Comparison of ENCODE assay signal across 8 cellular contexts in the genomic region with DNA sequence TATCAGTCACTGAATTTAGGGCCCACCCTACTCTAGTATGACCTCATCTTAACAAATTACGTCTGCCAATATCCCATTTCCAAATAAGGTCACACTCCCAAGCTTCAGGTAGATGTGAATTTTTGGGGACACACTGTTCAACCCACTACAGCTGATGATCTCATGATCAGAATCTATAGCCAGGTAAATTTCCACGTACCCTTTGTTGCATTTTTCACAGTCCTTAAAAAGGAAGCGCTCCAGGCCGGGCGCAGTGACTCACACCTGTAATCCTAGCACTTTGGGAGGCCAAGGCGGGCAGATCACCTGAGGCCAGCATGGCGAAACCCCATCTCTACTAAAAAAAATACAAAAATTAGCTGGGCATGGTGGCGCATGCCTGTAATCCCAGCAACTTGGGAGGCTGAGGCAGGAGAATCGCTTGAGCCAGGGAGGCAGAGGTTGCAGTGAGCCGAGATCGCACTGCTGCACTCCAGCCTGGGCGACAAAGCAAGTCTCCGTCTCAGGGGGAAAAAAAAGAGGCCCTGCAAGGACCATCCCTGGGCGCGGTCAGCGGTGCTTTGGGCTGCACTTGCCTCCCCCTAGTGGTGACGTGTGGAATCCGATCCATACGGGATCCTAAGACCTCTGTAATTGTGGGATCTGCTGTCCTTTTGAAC. TPM values are rescaled to one million over a fixed set of nuclear protein-coding genes. Genes with fewer than 3 reads are reported as not detected.
DNase-seq lines count a peak whose midpoint lies in the region; ATAC-seq, FAIRE-seq and TF ChIP-seq lines count a peak whose summit lies in the region.
"Not testable (repeated sequence)": the region's sequence is repeated elsewhere in the genome, so short reads cannot be mapped to it uniquely, and the experiment has no call there.

No MANE protein-coding gene starts in this region.

- H3K27me3 Mint-ChIP-seq in activated T-cell treated with anti-CD3 and anti-CD28 coated beads, Interleukin-2, amount 50 U/mL, for 4 hours (ENCODE audit: low read depth) = not testable (repeated sequence)

- peaks cover 23% of the 10 kb centered on the region for H3K4me1 ChIP-seq in effector memory CD4-positive, alpha-beta T cell (ENCODE audit: control insufficient read depth, insufficient read depth, low read length, poor library complexity, severe bottlenecking)

- H3K27ac ChIP-seq in effector memory CD4-positive, alpha-beta T cell (ENCODE audit: insufficient read depth, low read length, poor library complexity, severe bottlenecking) = not testable (repeated sequence)

- DNase-seq in AG04449 (ENCODE audit: low read depth, low spot score); kidney epithelial cell (ENCODE audit: low read depth): not testable (repeated sequence)
- DNase-seq in GM18507 (ENCODE audit: extremely low spot score, insufficient read length, low read depth) = peak; percentile 49
- peak; percentile 32 for DNase-seq in NCI-H146 treated with DMSO at 0.1 percent for 48 hours (lab: John Stamatoyannopoulos, UW; ENCODE audit: unreplicated experiment)
- DNase-seq in SK-MEL-5 (ENCODE audit: low read depth, low spot score) = peak; percentile 85
- DNase-seq in activated T-cell treated with anti-CD3 and anti-CD28 coated beads, Interleukin-2, amount 50 U/mL, for 4 hours = peak; percentile 55
- DNase-seq in effector memory CD4-positive, alpha-beta T cell = peak; percentile 27 to 46 (median 27)
- DNase-seq in sciatic nerve (ENCODE audit: low spot score) = peak; percentile 84

- CTCF ChIA-PET in AG04449 (lab: Yijun Ruan, JAX) = interaction anchor here (1.0 to 3.5 kb wide), 14 partner anchors 10 to 224 kb away, joined by 3 to 60 read pairs (median 5); no protein-coding TSS in a partner anchor

- peaks cover 40% of the 10 kb centered on the region for H3K36me3 ChIP-seq in effector memory CD4-positive, alpha-beta T cell (ENCODE audit: control insufficient read depth, insufficient read depth, low read length)
- H3K36me3 ChIP-seq in kidney epithelial cell (ENCODE audit: control insufficient read depth, insufficient read depth, low read length) = not testable (repeated sequence)

- intact Hi-C loops in sciatic nerve (cut with DNase I) = not testable (repeated sequence)

- H3K27me3 ChIP-seq in effector memory CD4-positive, alpha-beta T cell (replicated peaks; ENCODE audit: control insufficient read depth, insufficient read depth, low read length, poor library complexity, severe bottlenecking); kidney epithelial cell (ENCODE audit: control insufficient read depth, insufficient read depth, low read length): not testable (repeated sequence)

- in situ Hi-C loops in SK-MEL-5 (cut with HindIII; ENCODE audit: low pct_unique_long_range_greater_than_20kb, low sequenced_read_pairs) = not testable (repeated sequence)

- TF ChIP-seq CTCF in AG04449 (IDR thresholded peaks at IDR 0.05; ENCODE audit: insufficient read depth, low read length, missing control alignments) (peak; percentile 91), kidney epithelial cell (IDR thresholded peaks at IDR 0.05; ENCODE audit: insufficient read depth, low read length, poor library complexity, severe bottlenecking) (peak; percentile 88)

- FAIRE-seq in GM18507 (lab: Jason Lieb, UNC) = peak; percentile 79

- not testable (repeated sequence) for H3K9me3 Mint-ChIP-seq in activated T-cell treated with anti-CD3 and anti-CD28 coated beads, Interleukin-2, amount 50 U/mL, for 4 hours

- POLR2A ChIA-PET in AG04449 (lab: Yijun Ruan, JAX) = not testable (repeated sequence)

- not testable (repeated sequence) for H3K4me3 Mint-ChIP-seq in activated T-cell treated with anti-CD3 and anti-CD28 coated beads, Interleukin-2, amount 50 U/mL, for 4 hours

- peak; percentile 71 to 81 for ATAC-seq in activated T-cell treated with anti-CD3 and anti-CD28 coated beads, Interleukin-2, amount 50 U/mL, for 4 hours
- ATAC-seq in sciatic nerve = peak; percentile 86

- H3K4me3 ChIP-seq in AG04449 (ENCODE audit: low read depth, low read length); effector memory CD4-positive, alpha-beta T cell (ENCODE audit: insufficient read depth, low read depth, low read length, poor library complexity, severe bottlenecking); kidney epithelial cell (ENCODE audit: low read depth, low read length): not testable (repeated sequence)

- peaks cover 18% of the 10 kb centered on the region for H3K4me1 Mint-ChIP-seq in activated T-cell treated with anti-CD3 and anti-CD28 coated beads, Interleukin-2, amount 50 U/mL, for 4 hours (ENCODE audit: low read depth)

- H3K36me3 Mint-ChIP-seq in activated T-cell treated with anti-CD3 and anti-CD28 coated beads, Interleukin-2, amount 50 U/mL, for 4 hours (ENCODE audit: insufficient read depth) = peaks cover 21% of the 10 kb centered on the region

- H3K9me3 ChIP-seq in effector memory CD4-positive, alpha-beta T cell (ENCODE audit: control insufficient read depth, low read length) = not testable (repeated sequence)

RNA-seq across cellular contexts. Expression of gene P2RX4, which starts 20.1 kb away (rescaled TPM):
- total RNA-seq in SK-MEL-5 (2014; rRNA removed; shearing (Covaris generic)) = 158 and 169 TPM in 2 replicates
- 274 and 290 TPM in 2 replicates for polyA plus RNA-seq in SK-MEL-5 (2015; cell fraction: cytosol; rRNA removed)
- 78.0 and 87.2 TPM in 2 replicates for polyA plus RNA-seq in SK-MEL-5 (2015; cell fraction: nucleus; rRNA removed)
- 10 to 100 TPM; 18.1 to 21.9 (median 21.6) TPM for total RNA-seq in activated T-cell treated with anti-CD3 and anti-CD28 coated beads, Interleukin-2, amount 50 U/mL, for 4 hours
- total RNA-seq in kidney epithelial cell = 105 and 119 TPM in 2 replicates
- 24.2 TPM for total RNA-seq in sciatic nerve
